20 cellular contexts compared by ENCODE assay signal in genomic region chr10:66239062-66239461, GRCh38.
DNase-seq lines count a peak whose midpoint lies in the region; ATAC-seq, FAIRE-seq and TF ChIP-seq lines count a peak whose summit lies in the region.
"Had no signal": no experiment of that assay in that cellular context is flagged by ENCODE, and none has a peak within 500 bp of the region (broad histone marks: within the 10 kb centered on the region; RNA-seq: fewer than 3 reads in every experiment).

No MANE protein-coding gene starts in this region.

- H3K27me3 ChIP-seq in BE2C (no peaks in the 10 kb centered on the region), PC-3 (ENCODE audit: low read length) (no peaks in the 10 kb centered on the region)
- H3K27me3 ChIP-seq: BLaER1 treated with 17β-estradiol and CSF1 and Interleukin-3, amounts not matched to agents 10 nM and 100 nM had no signal

- no peaks in the 10 kb centered on the region for H3F3A ChIP-seq in PC-3 (ENCODE audit: low read length, unreplicated experiment)

- no peak for DNase-seq in RCC 7860 (ENCODE audit: low spot score)
- no peak for DNase-seq in kidney
- no peak for DNase-seq in activated CD8-positive, alpha-beta memory T cell treated with anti-CD3 and anti-CD28 coated beads, Interleukin-2, amount 50 U/mL, for 48 hours
- no peak for DNase-seq in GM12892 (ENCODE audit: insufficient read length)
- no peak for DNase-seq in BE2C
- no peak for DNase-seq in PC-3
- DNase-seq: CD4-positive, alpha-beta T cell; CD8-positive, alpha-beta memory T cell; DMS 273 treated with DMSO at 0.1 percent for 48 hours; DMS79; EL; GF-D8; GM23248; H7; HCEC 1CT had no signal

- no peaks in the 10 kb centered on the region for H3K9me3 ChIP-seq in kidney (ENCODE audit: control insufficient read depth in 1 of 2, low read length in 2 of 2)
- no peaks in the 10 kb centered on the region for H3K9me3 ChIP-seq in BE2C
- no peaks in the 10 kb centered on the region for H3K9me3 ChIP-seq in PC-3 (ENCODE audit: low read length)
- H3K9me3 ChIP-seq: BLaER1 treated with 17β-estradiol and CSF1 and Interleukin-3, amounts not matched to agents 10 nM and 100 nM had no signal

- no TSS peak for BruUV-seq in PC-3 (replicated peaks; lab: Mats Ljungman, UMichigan)

- intact Hi-C loops in kidney (cut with DNase I), result no loop called here
- intact Hi-C loops in PC-3 (cut with micrococcal nuclease), result no loop called here

- H3K27ac ChIP-seq in kidney (ENCODE audit: low read depth in 2 of 2, low read length in 2 of 2), result no peak overlapping the region
- no peak overlapping the region for H3K27ac ChIP-seq in PC-3 (ENCODE audit: low read length)
- H3K27ac ChIP-seq: BLaER1 treated with 17β-estradiol and CSF1 and Interleukin-3, amounts not matched to agents 10 nM and 100 nM; GM23248 had no signal

- no peaks in the 10 kb centered on the region for H4K20me1 ChIP-seq in PC-3 (ENCODE audit: low read length)
- H4K20me1 ChIP-seq: BLaER1 treated with 17β-estradiol and CSF1 and Interleukin-3, amounts not matched to agents 10 nM and 100 nM had no signal

- no peak for ATAC-seq in PC-3

- no peaks in the 10 kb centered on the region for H3K9me2 ChIP-seq in PC-3 (replicated peaks; ENCODE audit: low read length)

- CTCF ChIA-PET in PC-3 (lab: Charles Lee), result no interaction called here

- H3K4me1 ChIP-seq in kidney (ENCODE audit: control insufficient read depth in 1 of 2, insufficient read depth in 1 of 2, low read depth in 1 of 2, low read length in 2 of 2), result no peaks in the 10 kb centered on the region
- no peaks in the 10 kb centered on the region for H3K4me1 ChIP-seq in BE2C
- H3K4me1 ChIP-seq in PC-3 (ENCODE audit: insufficient read depth, low read length), result peaks cover 12% of the 10 kb centered on the region
- H3K4me1 ChIP-seq: BLaER1 treated with 17β-estradiol and CSF1 and Interleukin-3, amounts not matched to agents 10 nM and 100 nM had no signal

- H2AFZ ChIP-seq in PC-3 (ENCODE audit: low read length), result no peak overlapping the region
- H2AFZ ChIP-seq: GM23248 had no signal

- POLR2A ChIA-PET in PC-3 (lab: Charles Lee; ENCODE audit: unreplicated experiment), result no interaction called here

- FAIRE-seq in RCC 7860 (lab: Jason Lieb, UNC) (peak; percentile 74), colon (lab: Jason Lieb, UNC) (peak; percentile 64), kidney (lab: Jason Lieb, UNC) (peak; percentile 93), GM12892 (lab: Jason Lieb, UNC) (no peak)
- FAIRE-seq: D721Med, GM12891, H1 had no signal

- H3K36me3 ChIP-seq in kidney (ENCODE audit: control insufficient read depth in 1 of 2, insufficient read depth in 2 of 2, low read length in 2 of 2) (no peaks in the 10 kb centered on the region), BE2C (no peaks in the 10 kb centered on the region), PC-3 (ENCODE audit: low read depth, low read length) (no peaks in the 10 kb centered on the region)
- H3K36me3 ChIP-seq: BLaER1 treated with 17β-estradiol and CSF1 and Interleukin-3, amounts not matched to agents 10 nM and 100 nM had no signal

- no peaks in the 10 kb centered on the region for H3K79me2 ChIP-seq in PC-3 (ENCODE audit: low read length)

- no peak overlapping the region for H3K4me2 ChIP-seq in PC-3 (ENCODE audit: low read length)
- H3K4me2 ChIP-seq: BLaER1 treated with 17β-estradiol and CSF1 and Interleukin-3, amounts not matched to agents 10 nM and 100 nM had no signal

- H3K9ac ChIP-seq in kidney (ENCODE audit: low read length in 2 of 2), result no peak overlapping the region
- no peak overlapping the region for H3K9ac ChIP-seq in PC-3 (ENCODE audit: low read length)
- H3K9ac ChIP-seq: BLaER1 treated with 17β-estradiol and CSF1 and Interleukin-3, amounts not matched to agents 10 nM and 100 nM; GM23248 had no signal

- TF ChIP-seq POLR2A in GM12892 (IDR thresholded peaks at IDR 0.05; ENCODE audit: low read depth, low read length), result no peak

- TF ChIP-seq CTCF in kidney (IDR thresholded peaks at IDR 0.05; ENCODE audit: borderline replicate concordance, extremely low read depth, insufficient read depth), result no peak
- TF ChIP-seq CTCF in BE2C (IDR thresholded peaks at IDR 0.05; ENCODE audit: low read depth, low read length), result no peak
- no peak for TF ChIP-seq CTCF in PC-3 (conservative IDR thresholded peaks at IDR 0.05; ENCODE audit: low read depth, low read length)

- H3K4me3 ChIP-seq in kidney (ENCODE audit: low read length in 2 of 2) (no peak overlapping the region), BE2C (ENCODE audit: low read depth, low read length) (no peak overlapping the region), PC-3 (ENCODE audit: low read length) (no peak overlapping the region)
- H3K4me3 ChIP-seq: BLaER1 treated with 17β-estradiol and CSF1 and Interleukin-3, amounts not matched to agents 10 nM and 100 nM; GM23248 had no signal
